Comparison of ENCODE assay signal across 25 cellular contexts in genomic region chr5:9452181-9452580, GRCh38.
A peak's percentile ranks its signal among the peaks of the same experiment; 100 is the strongest.
DNase-seq lines count a peak whose midpoint lies in the region; ATAC-seq, FAIRE-seq and TF ChIP-seq lines count a peak whose summit lies in the region.
"Had no signal": no experiment of that assay in that cellular context is flagged by ENCODE, and none has a peak within 500 bp of the region (broad histone marks: within the 10 kb centered on the region; RNA-seq: fewer than 3 reads in every experiment).

No MANE protein-coding gene starts in this region.

- TF ChIP-seq CTCF in bronchial epithelial cell (IDR thresholded peaks at IDR 0.05; ENCODE audit: insufficient read depth, low read length, severe bottlenecking) (no peak), cardiac muscle cell (IDR thresholded peaks at IDR 0.05; ENCODE audit: low read depth, low read length) (no peak)

- H3K4me2 ChIP-seq in trophoblast cell (ENCODE audit: low read length): no peak overlapping the region
- H3K4me2 ChIP-seq: A549, PC-9 had no signal

- H4K8ac ChIP-seq in trophoblast cell (ENCODE audit: low read depth, low read length): no peak overlapping the region

- H3K79me2 ChIP-seq in trophoblast cell (ENCODE audit: control insufficient read depth, insufficient read depth, low read length, poor library complexity): peaks cover 2% of the 10 kb centered on the region

- no peak overlapping the region for H4K12ac ChIP-seq in trophoblast cell (ENCODE audit: low read depth, low read length)

- peaks cover 32% of the 10 kb centered on the region for H3K4me1 ChIP-seq in cardiac muscle cell (ENCODE audit: low read depth)
- H3K4me1 ChIP-seq in right cardiac atrium (ENCODE audit: control insufficient read depth, insufficient read depth, low read length): peaks cover 5% of the 10 kb centered on the region
- peaks cover 18 to 43% of the 10 kb centered on the region in 2 experiments for H3K4me1 ChIP-seq in trophoblast cell (ENCODE audit: control insufficient read depth in 1 of 2, insufficient read depth in 2 of 2, low read length in 2 of 2)
- H3K4me1 ChIP-seq: A549 had no signal

- FAIRE-seq in bronchial epithelial cell (lab: Jason Lieb, UNC): peak; percentile 32
- FAIRE-seq: A549, D721Med, HepG2, K562 had no signal

- H3K9me3 ChIP-seq in cardiac muscle cell (ENCODE audit: low read depth): no peaks in the 10 kb centered on the region
- peaks cover 10% of the 10 kb centered on the region for H3K9me3 ChIP-seq in right cardiac atrium (ENCODE audit: control insufficient read depth, low read length)
- H3K9me3 ChIP-seq in trophoblast cell (ENCODE audit: insufficient read depth, low read depth, low read length): no peaks in the 10 kb centered on the region
- H3K9me3 ChIP-seq: A549 had no signal

- no peak overlapping the region for H3K23ac ChIP-seq in trophoblast cell (ENCODE audit: low read length)

- no peak overlapping the region for H2BK12ac ChIP-seq in trophoblast cell (ENCODE audit: low read length)

- DNase-seq in bronchial epithelial cell (ENCODE audit: low read depth) (no peak), cardiac muscle cell (ENCODE audit: low read depth in 1 of 2, low spot score in 1 of 2) (peak in 1 of 2 donors; percentile 50), right cardiac atrium (no peak), trophoblast cell (no peak), LoVo (ENCODE audit: low spot score) (no peak), COLO829 (ENCODE audit: low spot score) (no peak)
- DNase-seq: DMS53, EL, H9, HFFc6, MM.1S, NCI-H1048, NCI-H1417 treated with DMSO at 0.1 percent for 48 hours, NCI-H1930, NCI-H2227 treated with DMSO at 0.1 percent for 48 hours, NCI-H510A treated with DMSO at 0.1 percent for 48 hours, NCI-H748 treated with DMSO at 0.1 percent for 48 hours, PC-9, RPMI8226 had no signal

- H2AK5ac ChIP-seq in trophoblast cell (ENCODE audit: low read length): no peak overlapping the region

- no peak overlapping the region for H3K4me3 ChIP-seq in bronchial epithelial cell (ENCODE audit: low read depth, low read length)
- H3K4me3 ChIP-seq in cardiac muscle cell: no peak overlapping the region
- H3K4me3 ChIP-seq in right cardiac atrium (ENCODE audit: low read length): no peak overlapping the region
- H3K4me3 ChIP-seq in trophoblast cell (ENCODE audit: low read depth, low read length): no peak overlapping the region
- H3K4me3 ChIP-seq: A549, K562, PC-9 had no signal

- no peak overlapping the region for H3K14ac ChIP-seq in trophoblast cell (ENCODE audit: low read length)

- peak overlapping the region; percentile 55 for H3K27ac ChIP-seq in cardiac muscle cell
- H3K27ac ChIP-seq in right cardiac atrium (ENCODE audit: low read length): peak overlapping the region; percentile 77
- H3K27ac ChIP-seq in trophoblast cell (ENCODE audit: low read depth, low read length): peak overlapping the region; percentile 7
- H3K27ac ChIP-seq: A549, HL-60, PC-9 had no signal

- WGBS in right cardiac atrium: 28% methylated on average over 2 of the region's 2 CpGs
- no CpG with 5 or more reads among the region's 2 CpGs for WGBS in trophoblast cell (ENCODE audit: extremely low coverage, insufficient coverage, insufficient read length)

- H3K4ac ChIP-seq in trophoblast cell (ENCODE audit: low read depth, low read length): no peak overlapping the region

- intact Hi-C loops in right cardiac atrium (cut with DNase I): loop anchor here in 1 of 4 donors (5.0 kb wide), 1 partner anchor 45 kb away; no protein-coding TSS in a partner anchor

- no peak overlapping the region for H4K91ac ChIP-seq in trophoblast cell (ENCODE audit: low read depth, low read length)

- peak; percentile 72 to 85 for ATAC-seq in right cardiac atrium
- ATAC-seq in HG02588 (IDR thresholded peaks at IDR 0.05; ENCODE audit: unreplicated experiment): no peak
- ATAC-seq: A549, HepG2, K562 had no signal

- no peaks in the 10 kb centered on the region for H3K27me3 ChIP-seq in bronchial epithelial cell (ENCODE audit: control insufficient read depth, insufficient read depth, low read length)
- H3K27me3 ChIP-seq in cardiac muscle cell: no peaks in the 10 kb centered on the region
- no peaks in the 10 kb centered on the region for H3K27me3 ChIP-seq in right cardiac atrium (ENCODE audit: control insufficient read depth, insufficient read depth)
- H3K27me3 ChIP-seq in trophoblast cell (ENCODE audit: insufficient read depth, low read length): no peaks in the 10 kb centered on the region

- no peak overlapping the region for H3K9ac ChIP-seq in trophoblast cell (ENCODE audit: low read length)

- H3K79me1 ChIP-seq in trophoblast cell (ENCODE audit: low read length): peaks cover 11% of the 10 kb centered on the region

- no peak overlapping the region for H3K18ac ChIP-seq in trophoblast cell (ENCODE audit: low read length)

- no peak overlapping the region for H2BK120ac ChIP-seq in trophoblast cell (ENCODE audit: insufficient read depth, low read length, poor library complexity)

- H2BK5ac ChIP-seq in trophoblast cell (ENCODE audit: low read depth, low read length, poor library complexity): no peak overlapping the region

- H3K36me3 ChIP-seq in bronchial epithelial cell (ENCODE audit: control insufficient read depth, insufficient read depth, low read length) (no peaks in the 10 kb centered on the region), cardiac muscle cell (no peaks in the 10 kb centered on the region), trophoblast cell (ENCODE audit: control insufficient read depth in 1 of 2, insufficient read depth in 2 of 2, low read length in 2 of 2) (no peaks in the 10 kb centered on the region)

- H2AFZ ChIP-seq in trophoblast cell (ENCODE audit: insufficient read depth, low read length, poor library complexity): no peak overlapping the region
- H2AFZ ChIP-seq: PC-9 had no signal

Comparison
In these comparisons a context has a peak if more than half of its experiments do, and no peak if none do; other contexts are left out.
1. H3K27ac ChIP-seq: peak in every context shown above with its lines; median percentile 77 in right cardiac atrium; 55 in cardiac muscle cell; 7 in trophoblast cell.